In genomic region chr20:25254986-25255680, GRCh38 we compare ENCODE assay signal across 10 cellular contexts. TPM values are rescaled to one million over a fixed set of nuclear protein-coding genes. Genes with fewer than 3 reads are reported as not detected.
DNase-seq lines count a peak whose midpoint lies in the region; ATAC-seq, FAIRE-seq and TF ChIP-seq lines count a peak whose summit lies in the region.
"Had no signal": no experiment of that assay in that cellular context is flagged by ENCODE, and none has a peak within 500 bp of the region (broad histone marks: within the 10 kb centered on the region; RNA-seq: fewer than 3 reads in every experiment).

No MANE protein-coding gene starts in this region.

- DNase-seq in GM23338 (ENCODE audit: low spot score) (no peak), K562 (ENCODE audit: extremely low read depth in 1 of 4, low spot score in 3 of 4) (no peak), sigmoid colon (no peak), nephron progenitor cell (no peak), GOT3 (lab: John Stamatoyannopoulos, UW) (no peak)
- DNase-seq in effector CD8-positive, alpha-beta T cell (lab: John Stamatoyannopoulos, UW), result no peak
- DNase-seq in activated CD8-positive, alpha-beta T cell treated with anti-CD3 and anti-CD28 coated beads, Interleukin-2, amount 10 ng/mL, durations not matched to agents 7 days and 5 days, result no peak
- DNase-seq: NCI-H2227 treated with DMSO at 0.1 percent for 48 hours had no signal

- no peak overlapping the region for H3K27ac ChIP-seq in GM23338 (ENCODE audit: low read depth)
- H3K27ac ChIP-seq in K562 (ENCODE audit: extremely low read depth, low read depth, low read length), result no peak overlapping the region
- peak overlapping the region; percentile 67 to 97 (median 96) for H3K27ac ChIP-seq in sigmoid colon

- H3K27me3 Mint-ChIP-seq in GM23338 (ENCODE audit: insufficient read depth, low read depth, poor library complexity) (peaks cover 4% of the 10 kb centered on the region), nephron progenitor cell (ENCODE audit: low read depth, poor library complexity) (no peaks in the 10 kb centered on the region)
- no peaks in the 10 kb centered on the region for H3K27me3 Mint-ChIP-seq in activated CD8-positive, alpha-beta T cell treated with anti-CD3 and anti-CD28 coated beads, Interleukin-2, amount 10 ng/mL, durations not matched to agents 7 days and 5 days (ENCODE audit: low read depth)
- H3K27me3 Mint-ChIP-seq: dendritic cell treated with granulocyte-macrophage colony-stimulating factor and Interleukin-4, amounts not matched to agents 40 ng/mL and 50 ng/mL, for 4 days had no signal

- H3K9me1 ChIP-seq in K562 (ENCODE audit: control insufficient read depth, insufficient read depth, low read length), result no peaks in the 10 kb centered on the region

- in situ Hi-C loops in K562 (cut with MboI), result no loop called here

- H3K9me3 Mint-ChIP-seq in GM23338 (peaks cover 6% of the 10 kb centered on the region), nephron progenitor cell (peaks cover 16% of the 10 kb centered on the region)
- H3K9me3 Mint-ChIP-seq in activated CD8-positive, alpha-beta T cell treated with anti-CD3 and anti-CD28 coated beads, Interleukin-2, amount 10 ng/mL, durations not matched to agents 7 days and 5 days (ENCODE audit: insufficient read depth), result no peaks in the 10 kb centered on the region
- H3K9me3 Mint-ChIP-seq: dendritic cell treated with granulocyte-macrophage colony-stimulating factor and Interleukin-4, amounts not matched to agents 40 ng/mL and 50 ng/mL, for 4 days had no signal

- TF ChIP-seq CTCF in GM23338 (conservative IDR thresholded peaks at IDR 0.05; ENCODE audit: low read depth in 2 of 2) (0 out of 4 replicates have a peak, but pooled peaks of 1 of the 2 experiments have one; percentile 10), K562 (IDR thresholded peaks at IDR 0.05 in 2 of 3, conservative IDR thresholded peaks at IDR 0.05 in 1 of 3; ENCODE audit: insufficient read depth in 2 of 3, low read depth in 1 of 3, low read length in 3 of 3) (no peak), sigmoid colon (IDR thresholded peaks at IDR 0.05) (no peak), nephron progenitor cell (IDR thresholded peaks at IDR 0.05) (no peak)

- no TSS peak for BruUV-seq in K562 (replicated peaks; lab: Mats Ljungman, UMichigan)

- no peaks in the 10 kb centered on the region for H3F3A ChIP-seq in GM23338 (replicated peaks; ENCODE audit: low read depth)

- no peak overlapping the region for H3K9ac ChIP-seq in K562 (ENCODE audit: insufficient read depth in 1 of 2, low read depth in 2 of 2, low read length in 2 of 2)
- H3K9ac ChIP-seq in iPS-15b (ENCODE audit: low read depth, low read length), result peak overlapping the region; percentile 17

- FAIRE-seq in K562 (lab: Jason Lieb, UNC), result no peak

- H3K36me3 Mint-ChIP-seq in GM23338 (ENCODE audit: low read depth), result peaks cover 17% of the 10 kb centered on the region
- H3K36me3 Mint-ChIP-seq in nephron progenitor cell (ENCODE audit: low read depth), result peaks cover 54% of the 10 kb centered on the region
- peaks cover 18% of the 10 kb centered on the region for H3K36me3 Mint-ChIP-seq in activated CD8-positive, alpha-beta T cell treated with anti-CD3 and anti-CD28 coated beads, Interleukin-2, amount 10 ng/mL, durations not matched to agents 7 days and 5 days (ENCODE audit: low read depth)

- H3K36me3 ChIP-seq in GM23338 (ENCODE audit: insufficient read depth) (no peaks in the 10 kb centered on the region), K562 (ENCODE audit: control insufficient read depth, insufficient read depth, low read length) (peaks cover 12% of the 10 kb centered on the region; the same call in 1 of the 3 replicates), iPS-15b (ENCODE audit: control insufficient read depth, insufficient read depth, low read length) (peaks cover 3% of the 10 kb centered on the region), sigmoid colon (peaks cover 0 to 18% (median 12%) of the 10 kb centered on the region in 4 donors)

- intact Hi-C loops in K562 (cut with micrococcal nuclease), result no loop called here
- intact Hi-C loops in sigmoid colon (cut with DNase I), result no loop called here

- H3K4me1 Mint-ChIP-seq in GM23338 (peaks cover 19% of the 10 kb centered on the region), nephron progenitor cell (peaks cover 41% of the 10 kb centered on the region)
- peaks cover 45% of the 10 kb centered on the region for H3K4me1 Mint-ChIP-seq in activated CD8-positive, alpha-beta T cell treated with anti-CD3 and anti-CD28 coated beads, Interleukin-2, amount 10 ng/mL, durations not matched to agents 7 days and 5 days (ENCODE audit: low read depth)

- H3K4me1 ChIP-seq in GM23338 (ENCODE audit: insufficient read depth) (peaks cover 4% of the 10 kb centered on the region), K562 (replicated peaks in 1 of 2; ENCODE audit: control insufficient read depth in 2 of 2, insufficient read depth in 2 of 2, low read length in 2 of 2) (peaks cover 5 to 6% of the 10 kb centered on the region in 2 experiments; a peak in 4 of 5 replicates), iPS-15b (ENCODE audit: control insufficient read depth, insufficient read depth, low read length) (no peaks in the 10 kb centered on the region), sigmoid colon (peaks cover 0 to 87% (median 85%) of the 10 kb centered on the region in 4 donors)

- H3K4me2 ChIP-seq in GM23338 (no peak overlapping the region), K562 (ENCODE audit: insufficient read depth, low read length) (no peak overlapping the region)

- H2AFZ ChIP-seq in GM23338 (no peak overlapping the region), K562 (ENCODE audit: low read depth, low read length) (no peak overlapping the region)

- H3K4me3 Mint-ChIP-seq in GM23338 (no peak overlapping the region), nephron progenitor cell (no peak overlapping the region)
- H3K4me3 Mint-ChIP-seq in activated CD8-positive, alpha-beta T cell treated with anti-CD3 and anti-CD28 coated beads, Interleukin-2, amount 10 ng/mL, durations not matched to agents 7 days and 5 days, result no peak overlapping the region
- H3K4me3 Mint-ChIP-seq: dendritic cell treated with granulocyte-macrophage colony-stimulating factor and Interleukin-4, amounts not matched to agents 40 ng/mL and 50 ng/mL, for 4 days had no signal

- H3K9me2 ChIP-seq in GM23338 (ENCODE audit: insufficient read depth), result no peaks in the 10 kb centered on the region

- no peak for TF ChIP-seq EP300 in K562 (IDR thresholded peaks at IDR 0.05; ENCODE audit: low read length)
- TF ChIP-seq EP300 in sigmoid colon (IDR thresholded peaks at IDR 0.05), result no peak

- 79% methylated on average over 9 of the region's 12 CpGs for WGBS in K562 (ENCODE audit: insufficient coverage, low coverage, missing lambda C conversion rate)
- WGBS in sigmoid colon, 2 donors, result 50 to 82% methylated on average over 12 of the region's 12 CpGs

- no peaks in the 10 kb centered on the region for H3K9me3 ChIP-seq in K562 (replicated peaks; ENCODE audit: control insufficient read depth, insufficient read depth, low read depth, low read length)
- H3K9me3 ChIP-seq in iPS-15b (ENCODE audit: control insufficient read depth, insufficient read depth, low read length), result no peaks in the 10 kb centered on the region
- no peaks in the 10 kb centered on the region for H3K9me3 ChIP-seq in sigmoid colon

- H3K4me3 ChIP-seq in GM23338 (no peak overlapping the region), K562 (no peak overlapping the region), iPS-15b (ENCODE audit: low read depth, low read length) (no peak overlapping the region), sigmoid colon (no peak overlapping the region)

- POLR2A ChIA-PET in K562 (lab: Yijun Ruan, JAX), result interaction anchor here (1.0 kb wide), 1 partner anchor 19 kb away, joined by 3 read pairs; no protein-coding TSS in a partner anchor
- POLR2A ChIA-PET in activated CD8-positive, alpha-beta T cell treated with anti-CD3 and anti-CD28 coated beads, Interleukin-2, amount 10 ng/mL, durations not matched to agents 7 days and 5 days (lab: Charles Lee), result no interaction called here

- peaks cover 70% of the 10 kb centered on the region for H3K79me2 ChIP-seq in GM23338 (replicated peaks; ENCODE audit: insufficient read depth)
- peaks cover 12% of the 10 kb centered on the region for H3K79me2 ChIP-seq in K562 (ENCODE audit: control insufficient read depth, insufficient read depth, low read length)

- H4K20me1 ChIP-seq in GM23338 (replicated peaks; ENCODE audit: insufficient read depth), result peaks cover 34% of the 10 kb centered on the region
- H4K20me1 ChIP-seq in K562 (replicated peaks; ENCODE audit: control insufficient read depth, insufficient read depth, low read length), result no peaks in the 10 kb centered on the region

- H3K27ac Mint-ChIP-seq in GM23338 (no peak overlapping the region), nephron progenitor cell (no peak overlapping the region)
- no peak overlapping the region for H3K27ac Mint-ChIP-seq in activated CD8-positive, alpha-beta T cell treated with anti-CD3 and anti-CD28 coated beads, Interleukin-2, amount 10 ng/mL, durations not matched to agents 7 days and 5 days
- H3K27ac Mint-ChIP-seq: dendritic cell treated with granulocyte-macrophage colony-stimulating factor and Interleukin-4, amounts not matched to agents 40 ng/mL and 50 ng/mL, for 4 days had no signal

- TF ChIP-seq RAD21 in K562 (CRISPR knock-in tag; conservative IDR thresholded peaks at IDR 0.05 in 1 of 2, IDR thresholded peaks at IDR 0.05 in 1 of 2), result no peak

- H3K27me3 ChIP-seq in GM23338 (ENCODE audit: insufficient read depth) (no peaks in the 10 kb centered on the region), K562 (ENCODE audit: control insufficient read depth in 2 of 2, insufficient read depth in 2 of 2, low read length in 2 of 2) (no peaks in the 10 kb centered on the region), iPS-15b (ENCODE audit: control insufficient read depth, insufficient read depth, low read length) (no peaks in the 10 kb centered on the region), sigmoid colon (no peaks in the 10 kb centered on the region)

- CTCF ChIA-PET in K562 (lab: Yijun Ruan, JAX; ENCODE audit: low intra/inter-chr PET ratio), result no interaction called here
- CTCF ChIA-PET in activated CD8-positive, alpha-beta T cell treated with anti-CD3 and anti-CD28 coated beads, Interleukin-2, amount 10 ng/mL, durations not matched to agents 7 days and 5 days (lab: Charles Lee), result no interaction called here

- peak; percentile 48; the same call in 2 of the 3 replicates for ATAC-seq in GM23338
- no peak for ATAC-seq in K562
- no peak for ATAC-seq in activated CD8-positive, alpha-beta T cell treated with anti-CD3 and anti-CD28 coated beads, Interleukin-2, amount 10 ng/mL, durations not matched to agents 7 days and 5 days

- TF ChIP-seq POLR2A in K562 (conservative IDR thresholded peaks at IDR 0.05) (no peak), sigmoid colon (IDR thresholded peaks at IDR 0.05) (no peak)

RNA-seq across cellular contexts. Expression of gene PYGB, which starts 7.2 kb away (rescaled TPM):
- total RNA-seq in GM23338 (2014; rRNA removed; shearing (Covaris generic)), result 61.9 and 64.0 TPM in 2 replicates
- polyA plus RNA-seq in GM23338 (2016; fragmentation: Nextera tagmentation; extraction: Ambion mirVana) (15.6 and 15.9 TPM in 2 replicates), K562 (2011; rRNA removed) (7.3 and 8.2 TPM in 2 replicates), K562 (2014; fragmentation: Illumina TruSeq; extraction: Trizol) (10.2 and 11.3 TPM in 2 replicates), K562 (2014; fragmentation: Nextera tagmentation; extraction: Ambion mirVana) (under 1 TPM; 0.34 to 0.46 TPM), K562 (2014; rRNA removed) (12.3 and 16.0 TPM in 2 replicates), sigmoid colon (100 to 1,000 TPM in 2 of 3 donors, 10 to 100 TPM in 1; 45.6 to 198 (median 163) TPM)
- total RNA-seq in K562 (2011; cell fraction: chromatin; rRNA removed; ENCODE audit: low replicate concordance), result 15.0 and 42.9 TPM in 2 replicates
- 22.9 and 27.7 TPM in 2 replicates for total RNA-seq in K562 (2011; cell fraction: nucleolus; rRNA removed)
- 11.8 and 15.2 TPM in 2 replicates for total RNA-seq in K562 (2011; cell fraction: nucleoplasm; rRNA removed)
- total RNA-seq in K562 (2014; rRNA removed) (12.4 and 13.0 TPM in 2 replicates), K562 (2014; rRNA removed; fragmentation: Illumina TruSeq; extraction: Trizol) (4.1 and 4.7 TPM in 2 replicates), K562 (2015; rRNA removed; fragmentation: Illumina TruSeq; extraction: Trizol) (9.8 and 10.8 TPM in 2 replicates), K562 (2021) (16.1 and 18.0 TPM in 2 replicates), sigmoid colon (100 to 1,000 TPM; 147 to 317 (median 226) TPM)
- 8.5 and 12.3 TPM in 2 replicates for polyA plus RNA-seq in K562 (2011; cell fraction: cytosol; rRNA removed)
- 42.5 and 55.1 TPM in 2 replicates for polyA plus RNA-seq in K562 (2011; cell fraction: nucleus; rRNA removed)
- polyA plus RNA-seq in K562 (2012), result 12.7 and 36.7 TPM in 2 replicates
- 5.7 and 8.6 TPM in 2 replicates for polyA minus RNA-seq in K562 (2011; rRNA and poly(A)+ RNA removed)
- polyA minus RNA-seq in K562 (2011; cell fraction: cytosol; rRNA and poly(A)+ RNA removed), result 8.7 and 9.1 TPM in 2 replicates
- 11.4 and 14.6 TPM in 2 replicates for polyA minus RNA-seq in K562 (2011; cell fraction: nucleus; rRNA and poly(A)+ RNA removed)
- 10 to 100 TPM; 33.9 TPM for total RNA-seq in activated CD8-positive, alpha-beta T cell treated with anti-CD3 and anti-CD28 coated beads, Interleukin-2, amount 10 ng/mL, durations not matched to agents 7 days and 5 days

RNA-seq across cellular contexts. Expression of gene ENTPD6, which starts 59.6 kb away (rescaled TPM):
- 45.9 TPM in 2 replicates for total RNA-seq in GM23338 (2014; rRNA removed; shearing (Covaris generic))
- 19.0 and 19.3 TPM in 2 replicates for polyA plus RNA-seq in GM23338 (2016; fragmentation: Nextera tagmentation; extraction: Ambion mirVana)
- 56.6 and 135 TPM in 2 replicates for total RNA-seq in K562 (2011; cell fraction: chromatin; rRNA removed; ENCODE audit: low replicate concordance)
- 102 and 113 TPM in 2 replicates for total RNA-seq in K562 (2011; cell fraction: nucleolus; rRNA removed)
- total RNA-seq in K562 (2011; cell fraction: nucleoplasm; rRNA removed), result 81.2 and 97.1 TPM in 2 replicates
- 26.6 and 32.9 TPM in 2 replicates for total RNA-seq in K562 (2014; rRNA removed)
- total RNA-seq in K562 (2014; rRNA removed; fragmentation: Illumina TruSeq; extraction: Trizol), result 12.7 and 13.8 TPM in 2 replicates
- total RNA-seq in K562 (2015; rRNA removed; fragmentation: Illumina TruSeq; extraction: Trizol), result 20.8 and 22.4 TPM in 2 replicates
- total RNA-seq in K562 (2021), result 33.0 and 35.9 TPM in 2 replicates
- 34.2 and 43.3 TPM in 2 replicates for polyA plus RNA-seq in K562 (2011; rRNA removed)
- 45.3 and 53.6 TPM in 2 replicates for polyA plus RNA-seq in K562 (2011; cell fraction: cytosol; rRNA removed)
- 192 and 227 TPM in 2 replicates for polyA plus RNA-seq in K562 (2011; cell fraction: nucleus; rRNA removed)
- polyA plus RNA-seq in K562 (2012), result 30.6 and 41.1 TPM in 2 replicates
- 22.1 and 29.6 TPM in 2 replicates for polyA plus RNA-seq in K562 (2014; fragmentation: Illumina TruSeq; extraction: Trizol)
- polyA plus RNA-seq in K562 (2014; fragmentation: Nextera tagmentation; extraction: Ambion mirVana), result 1 to 10 TPM in 1 of 2 experiments, under 1 TPM in 1; 0.82 to 1.5 TPM
- polyA plus RNA-seq in K562 (2014; rRNA removed), result 36.8 and 39.9 TPM in 2 replicates
- 20.7 and 22.9 TPM in 2 replicates for polyA minus RNA-seq in K562 (2011; rRNA and poly(A)+ RNA removed)
- polyA minus RNA-seq in K562 (2011; cell fraction: cytosol; rRNA and poly(A)+ RNA removed), result 15.2 and 17.5 TPM in 2 replicates
- polyA minus RNA-seq in K562 (2011; cell fraction: nucleus; rRNA and poly(A)+ RNA removed), result 27.6 and 47.0 TPM in 2 replicates
- 10 to 100 TPM; 26.0 to 48.2 (median 37.2) TPM for total RNA-seq in sigmoid colon
- polyA plus RNA-seq in sigmoid colon, result 100 to 1,000 TPM in 1 of 3 donors, 10 to 100 TPM in 2; 33.0 to 117 (median 48.6) TPM
- total RNA-seq in activated CD8-positive, alpha-beta T cell treated with anti-CD3 and anti-CD28 coated beads, Interleukin-2, amount 10 ng/mL, durations not matched to agents 7 days and 5 days, result 10 to 100 TPM; 31.9 TPM

Comparison
In these comparisons a context has a peak if more than half of its experiments do, and no peak if none do; other contexts are left out.
1. H3K27ac ChIP-seq: peak in sigmoid colon (4 of 4); none in GM23338 (single experiment) and K562 (single experiment).